In the genomic region with DNA sequence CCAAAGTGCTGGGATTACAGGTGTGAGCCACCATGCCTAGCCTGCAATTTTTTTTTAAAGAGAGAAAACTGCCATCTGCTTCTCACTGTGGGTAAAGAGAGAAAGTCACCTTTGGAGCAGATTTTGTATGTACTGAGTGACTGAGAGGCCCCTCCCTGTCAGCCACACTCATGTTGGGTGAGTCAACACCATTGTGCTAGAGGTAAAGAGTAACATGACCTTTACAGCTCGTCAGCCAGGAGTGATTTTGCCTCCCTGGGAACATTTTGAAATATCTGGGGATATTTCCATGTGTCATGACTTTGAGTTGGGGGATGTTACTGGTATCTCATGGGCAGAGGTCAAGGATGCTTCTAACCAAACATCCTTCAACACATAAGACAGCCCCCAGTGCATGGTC, we compare ENCODE assay signal across 1 cellular context.
TF ChIP-seq lines count a peak whose summit lies in the region.

No MANE protein-coding gene starts in this region.

TF ChIP-seq in HepG2, 621 proteins besides CTCF, POLR2A, EP300 and RAD21 (continued from another document):
- TF ChIP-seq PAXIP1 (CRISPR knock-in tag; conservative IDR thresholded peaks at IDR 0.05), result peak; percentile 47
- TF ChIP-seq ZNF546 (CRISPR knock-in tag; conservative IDR thresholded peaks at IDR 0.05), result no peak
- TF ChIP-seq ZMYM3 (CRISPR knock-in tag; IDR thresholded peaks at IDR 0.05), result 0 out of 2 replicates have a peak, but pooled peaks have one; percentile 9
- TF ChIP-seq CEBPG (CRISPR knock-in tag; IDR thresholded peaks at IDR 0.05), result peak; percentile 27; the same call in 1 of the 2 replicates
- no peak for TF ChIP-seq HIVEP1 (CRISPR knock-in tag; IDR thresholded peaks at IDR 0.05)
- TF ChIP-seq MEIS2 (CRISPR knock-in tag; IDR thresholded peaks at IDR 0.05), result peak; percentile 54; the same call in 1 of the 2 replicates
- TF ChIP-seq SAP130 (CRISPR knock-in tag; IDR thresholded peaks at IDR 0.05; ENCODE audit: low read depth), result peak; percentile 44
- peak; percentile 45; the same call in 1 of the 2 replicates for TF ChIP-seq PPARG (CRISPR knock-in tag; conservative IDR thresholded peaks at IDR 0.05)
- peak; percentile 39; the same call in 1 of the 2 replicates for TF ChIP-seq RARA (CRISPR knock-in tag; IDR thresholded peaks at IDR 0.05)
- TF ChIP-seq SOX13 (IDR thresholded peaks at IDR 0.05), result no peak
- TF ChIP-seq SOX13 (CRISPR knock-in tag; conservative IDR thresholded peaks at IDR 0.05 in 1 of 2, IDR thresholded peaks at IDR 0.05 in 1 of 2), result peak in 1 of 2 experiments; percentile 46; a peak in 1 of 4 replicates
- peak; percentile 35; the same call in 1 of the 2 replicates for TF ChIP-seq MAZ (IDR thresholded peaks at IDR 0.05; ENCODE audit: borderline replicate concordance, low read depth, low read length)
- no peak for TF ChIP-seq MAZ (CRISPR knock-in tag; IDR thresholded peaks at IDR 0.05; ENCODE audit: low read depth)
- no peak for TF ChIP-seq FOXA1 (IDR thresholded peaks at IDR 0.05)
- TF ChIP-seq FOXA1 (CRISPR knock-in tag; IDR thresholded peaks at IDR 0.05), result peak; percentile 68
- no peak for TF ChIP-seq GTF3A (CRISPR knock-in tag; conservative IDR thresholded peaks at IDR 0.05)
- no peak for TF ChIP-seq FLYWCH1 (CRISPR knock-in tag; IDR thresholded peaks at IDR 0.05)
- peak; percentile 39; the same call in 1 of the 2 replicates for TF ChIP-seq SOX5 (CRISPR knock-in tag; IDR thresholded peaks at IDR 0.05; ENCODE audit: borderline replicate concordance)
- peak in 1 of 2 experiments; percentile 56; a peak in 1 of 4 replicates for TF ChIP-seq NR2F1 (CRISPR knock-in tag; IDR thresholded peaks at IDR 0.05)
- TF ChIP-seq, protein P1, sequence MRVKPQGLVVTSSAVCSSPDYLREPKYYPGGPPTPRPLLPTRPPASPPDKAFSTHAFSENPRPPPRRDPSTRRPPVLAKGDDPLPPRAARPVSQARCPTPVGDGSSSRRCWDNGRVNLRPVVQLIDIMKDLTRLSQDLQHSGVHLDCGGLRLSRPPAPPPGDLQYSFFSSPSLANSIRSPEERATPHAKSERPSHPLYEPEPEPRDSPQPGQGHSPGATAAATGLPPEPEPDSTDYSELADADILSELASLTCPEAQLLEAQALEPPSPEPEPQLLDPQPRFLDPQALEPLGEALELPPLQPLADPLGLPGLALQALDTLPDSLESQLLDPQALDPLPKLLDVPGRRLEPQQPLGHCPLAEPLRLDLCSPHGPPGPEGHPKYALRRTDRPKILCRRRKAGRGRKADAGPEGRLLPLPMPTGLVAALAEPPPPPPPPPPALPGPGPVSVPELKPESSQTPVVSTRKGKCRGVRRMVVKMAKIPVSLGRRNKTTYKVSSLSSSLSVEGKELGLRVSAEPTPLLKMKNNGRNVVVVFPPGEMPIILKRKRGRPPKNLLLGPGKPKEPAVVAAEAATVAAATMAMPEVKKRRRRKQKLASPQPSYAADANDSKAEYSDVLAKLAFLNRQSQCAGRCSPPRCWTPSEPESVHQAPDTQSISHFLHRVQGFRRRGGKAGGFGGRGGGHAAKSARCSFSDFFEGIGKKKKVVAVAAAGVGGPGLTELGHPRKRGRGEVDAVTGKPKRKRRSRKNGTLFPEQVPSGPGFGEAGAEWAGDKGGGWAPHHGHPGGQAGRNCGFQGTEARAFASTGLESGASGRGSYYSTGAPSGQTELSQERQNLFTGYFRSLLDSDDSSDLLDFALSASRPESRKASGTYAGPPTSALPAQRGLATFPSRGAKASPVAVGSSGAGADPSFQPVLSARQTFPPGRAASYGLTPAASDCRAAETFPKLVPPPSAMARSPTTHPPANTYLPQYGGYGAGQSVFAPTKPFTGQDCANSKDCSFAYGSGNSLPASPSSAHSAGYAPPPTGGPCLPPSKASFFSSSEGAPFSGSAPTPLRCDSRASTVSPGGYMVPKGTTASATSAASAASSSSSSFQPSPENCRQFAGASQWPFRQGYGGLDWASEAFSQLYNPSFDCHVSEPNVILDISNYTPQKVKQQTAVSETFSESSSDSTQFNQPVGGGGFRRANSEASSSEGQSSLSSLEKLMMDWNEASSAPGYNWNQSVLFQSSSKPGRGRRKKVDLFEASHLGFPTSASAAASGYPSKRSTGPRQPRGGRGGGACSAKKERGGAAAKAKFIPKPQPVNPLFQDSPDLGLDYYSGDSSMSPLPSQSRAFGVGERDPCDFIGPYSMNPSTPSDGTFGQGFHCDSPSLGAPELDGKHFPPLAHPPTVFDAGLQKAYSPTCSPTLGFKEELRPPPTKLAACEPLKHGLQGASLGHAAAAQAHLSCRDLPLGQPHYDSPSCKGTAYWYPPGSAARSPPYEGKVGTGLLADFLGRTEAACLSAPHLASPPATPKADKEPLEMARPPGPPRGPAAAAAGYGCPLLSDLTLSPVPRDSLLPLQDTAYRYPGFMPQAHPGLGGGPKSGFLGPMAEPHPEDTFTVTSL (CRISPR knock-in tag; IDR thresholded peaks at IDR 0.05; ENCODE audit: borderline replicate concordance), result 0 out of 2 replicates have a peak, but pooled peaks have one; percentile 22
- TF ChIP-seq ZNF558 (CRISPR knock-in tag; IDR thresholded peaks at IDR 0.05; ENCODE audit: borderline replicate concordance), result no peak
- TF ChIP-seq GATAD2A (CRISPR knock-in tag; IDR thresholded peaks at IDR 0.05), result 0 out of 2 replicates have a peak, but pooled peaks have one; percentile 18
- TF ChIP-seq, protein P2, sequence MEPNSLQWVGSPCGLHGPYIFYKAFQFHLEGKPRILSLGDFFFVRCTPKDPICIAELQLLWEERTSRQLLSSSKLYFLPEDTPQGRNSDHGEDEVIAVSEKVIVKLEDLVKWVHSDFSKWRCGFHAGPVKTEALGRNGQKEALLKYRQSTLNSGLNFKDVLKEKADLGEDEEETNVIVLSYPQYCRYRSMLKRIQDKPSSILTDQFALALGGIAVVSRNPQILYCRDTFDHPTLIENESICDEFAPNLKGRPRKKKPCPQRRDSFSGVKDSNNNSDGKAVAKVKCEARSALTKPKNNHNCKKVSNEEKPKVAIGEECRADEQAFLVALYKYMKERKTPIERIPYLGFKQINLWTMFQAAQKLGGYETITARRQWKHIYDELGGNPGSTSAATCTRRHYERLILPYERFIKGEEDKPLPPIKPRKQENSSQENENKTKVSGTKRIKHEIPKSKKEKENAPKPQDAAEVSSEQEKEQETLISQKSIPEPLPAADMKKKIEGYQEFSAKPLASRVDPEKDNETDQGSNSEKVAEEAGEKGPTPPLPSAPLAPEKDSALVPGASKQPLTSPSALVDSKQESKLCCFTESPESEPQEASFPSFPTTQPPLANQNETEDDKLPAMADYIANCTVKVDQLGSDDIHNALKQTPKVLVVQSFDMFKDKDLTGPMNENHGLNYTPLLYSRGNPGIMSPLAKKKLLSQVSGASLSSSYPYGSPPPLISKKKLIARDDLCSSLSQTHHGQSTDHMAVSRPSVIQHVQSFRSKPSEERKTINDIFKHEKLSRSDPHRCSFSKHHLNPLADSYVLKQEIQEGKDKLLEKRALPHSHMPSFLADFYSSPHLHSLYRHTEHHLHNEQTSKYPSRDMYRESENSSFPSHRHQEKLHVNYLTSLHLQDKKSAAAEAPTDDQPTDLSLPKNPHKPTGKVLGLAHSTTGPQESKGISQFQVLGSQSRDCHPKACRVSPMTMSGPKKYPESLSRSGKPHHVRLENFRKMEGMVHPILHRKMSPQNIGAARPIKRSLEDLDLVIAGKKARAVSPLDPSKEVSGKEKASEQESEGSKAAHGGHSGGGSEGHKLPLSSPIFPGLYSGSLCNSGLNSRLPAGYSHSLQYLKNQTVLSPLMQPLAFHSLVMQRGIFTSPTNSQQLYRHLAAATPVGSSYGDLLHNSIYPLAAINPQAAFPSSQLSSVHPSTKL (CRISPR knock-in tag; IDR thresholded peaks at IDR 0.05), result peak; percentile 56
- TF ChIP-seq CREB1 (IDR thresholded peaks at IDR 0.05), result 0 out of 2 replicates have a peak, but pooled peaks have one; percentile 14
- no peak for TF ChIP-seq CREB1 (CRISPR knock-in tag; IDR thresholded peaks at IDR 0.05)
- TF ChIP-seq SIX1 (CRISPR knock-in tag; IDR thresholded peaks at IDR 0.05; ENCODE audit: borderline replicate concordance), result peak; percentile 13; the same call in 1 of the 2 replicates
- TF ChIP-seq ZNF572 (CRISPR knock-in tag; IDR thresholded peaks at IDR 0.05), result no peak
- TF ChIP-seq FOSL2 (CRISPR knock-in tag; IDR thresholded peaks at IDR 0.05), result peak; percentile 78
- no peak for TF ChIP-seq KLF15 (CRISPR knock-in tag; IDR thresholded peaks at IDR 0.05; ENCODE audit: borderline replicate concordance)
- no peak for TF ChIP-seq ZNF382 (CRISPR knock-in tag; IDR thresholded peaks at IDR 0.05; ENCODE audit: borderline replicate concordance)
- TF ChIP-seq ZKSCAN5 (CRISPR knock-in tag; IDR thresholded peaks at IDR 0.05), result no peak
- TF ChIP-seq MAFF (IDR thresholded peaks at IDR 0.05; ENCODE audit: low read depth, low read length), result 0 out of 2 replicates have a peak, but pooled peaks have one; percentile 4
- TF ChIP-seq ZNF557 (CRISPR knock-in tag; IDR thresholded peaks at IDR 0.05), result no peak
- no peak for TF ChIP-seq SOX6 (IDR thresholded peaks at IDR 0.05)
- TF ChIP-seq SOX6 (CRISPR knock-in tag; IDR thresholded peaks at IDR 0.05), result peak; percentile 37; the same call in 1 of the 2 replicates
- peak; percentile 41; the same call in 1 of the 2 replicates for TF ChIP-seq RXRB (CRISPR knock-in tag; IDR thresholded peaks at IDR 0.05; ENCODE audit: borderline replicate concordance)
- TF ChIP-seq UBTF (CRISPR knock-in tag; IDR thresholded peaks at IDR 0.05), result no peak
- peak; percentile 58 for TF ChIP-seq NR2F6 (IDR thresholded peaks at IDR 0.05)
- peak; percentile 64 for TF ChIP-seq NR2F6 (CRISPR knock-in tag; IDR thresholded peaks at IDR 0.05)
- peak; percentile 20; the same call in 1 of the 2 replicates for TF ChIP-seq RXRA (CRISPR knock-in tag; IDR thresholded peaks at IDR 0.05)
